ENCODE assay signal across 15 cellular contexts in the genomic region with DNA sequence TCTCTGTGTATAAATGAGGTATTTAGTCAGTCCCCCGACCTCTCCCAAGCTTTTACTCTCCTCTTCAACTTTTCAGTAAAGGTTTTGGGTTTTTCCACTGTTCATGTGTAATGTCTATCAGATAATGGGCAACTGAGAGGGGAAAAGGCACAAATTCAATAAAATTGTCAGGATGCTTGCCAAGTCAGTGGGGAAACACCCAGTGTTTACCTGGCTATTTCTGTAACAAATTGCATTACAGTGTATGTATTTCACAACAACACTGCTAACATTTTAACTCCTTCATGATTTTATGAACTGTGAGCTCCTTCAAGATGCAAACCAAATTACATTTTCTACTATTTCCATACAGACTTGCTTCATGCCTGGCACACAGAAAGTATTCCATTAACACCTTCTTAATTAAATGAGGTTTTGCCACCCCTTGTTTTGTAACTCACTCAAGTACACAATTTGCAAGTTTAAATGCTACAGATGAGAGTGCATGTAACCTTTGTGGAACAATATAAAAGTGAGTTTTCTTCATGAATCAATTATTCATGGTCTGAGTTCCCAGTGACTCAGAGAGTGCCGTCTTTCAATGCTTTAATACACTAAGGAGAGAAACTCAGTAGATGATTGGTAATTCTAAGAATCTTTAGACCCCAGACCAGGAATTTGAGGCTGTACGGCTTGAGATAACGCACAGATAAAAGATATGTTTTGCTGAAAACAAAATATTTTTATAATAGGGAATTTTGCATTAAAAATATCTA.
"Had no signal": no experiment of that assay in that cellular context is flagged by ENCODE, and none has a peak within 500 bp of the region (broad histone marks: within the 10 kb centered on the region; RNA-seq: fewer than 3 reads in every experiment).

No MANE protein-coding gene starts in this region.

- ATAC-seq: gastrocnemius medialis; naive thymus-derived CD8-positive, alpha-beta T cell; stimulated activated effector memory CD8-positive, alpha-beta T cell treated with anti-CD3 and anti-CD28 coated beads, Interleukin-12 subunit alpha, Interleukin-12 subunit beta, amount 100 ng/mL, for 72 hours had no signal

- H3K4me1 ChIP-seq: gastrocnemius medialis, left ventricle myocardium inferior had no signal

- H3K9me3 ChIP-seq: esophagus muscularis mucosa, gastrocnemius medialis, left ventricle myocardium inferior, pancreas, thoracic aorta had no signal

- H3K27ac ChIP-seq: esophagus muscularis mucosa, gastrocnemius medialis, left ventricle myocardium inferior, pancreas, thoracic aorta had no signal

- H3K4me3 ChIP-seq: esophagus muscularis mucosa, gastrocnemius medialis, left ventricle myocardium inferior, pancreas, thoracic aorta had no signal

- H3K36me3 ChIP-seq: esophagus muscularis mucosa, gastrocnemius medialis, left ventricle myocardium inferior, pancreas, thoracic aorta had no signal

- DNase-seq: activated CD4-positive, alpha-beta T cell treated with anti-CD3 and anti-CD28 coated beads, Interleukin-2, amount 10 ng/mL, durations not matched to agents 7 days and 5 days; activated CD8-positive, alpha-beta memory T cell treated with anti-CD3 and anti-CD28 coated beads, Interleukin-2, amount 50 U/mL, for 48 hours; activated naive CD8-positive, alpha-beta T cell treated with anti-CD3 and anti-CD28 coated beads, Interleukin-2, amount 10 ng/mL, durations not matched to agents 7 days and 5 days; anterior cingulate cortex; caudate nucleus; gastrocnemius medialis; left ventricle myocardium inferior; mesenchymal stem cell; naive thymus-derived CD8-positive, alpha-beta T cell; pancreas; stimulated activated CD4-positive, alpha-beta T cell treated with anti-CD3 and anti-CD28 coated beads, Interleukin-12 subunit alpha, Interleukin-12 subunit beta, amount 100 ng/mL, for 4 hours; T-helper 2 cell had no signal

- H3K27me3 ChIP-seq: esophagus muscularis mucosa, gastrocnemius medialis, pancreas had no signal
